In genomic region chr18:3747176-3747973, GRCh38 we compare ENCODE assay signal across 13 cellular contexts.
DNase-seq lines count a peak whose midpoint lies in the region; ATAC-seq and TF ChIP-seq lines count a peak whose summit lies in the region.
"Had no signal": no experiment of that assay in that cellular context is flagged by ENCODE, and none has a peak within 500 bp of the region (broad histone marks: within the 10 kb centered on the region; RNA-seq: fewer than 3 reads in every experiment).

No MANE protein-coding gene starts in this region.

- no peaks in the 10 kb centered on the region for H3K9me3 ChIP-seq in upper lobe of left lung

- ATAC-seq in Right ventricle myocardium superior (ENCODE audit: poor library complexity) = peak; percentile 39
- no peak for ATAC-seq in Right ventricle myocardium inferior
- ATAC-seq in foreskin keratinocyte = no peak
- ATAC-seq in upper lobe of left lung (ENCODE audit: low FRiP score in 2 of 2) = peak in 1 of 2 donors; percentile 85
- ATAC-seq: activated CD8-positive, alpha-beta T cell treated with anti-CD3 and anti-CD28 coated beads, Interleukin-2, amount 10 ng/mL, durations not matched to agents 7 days and 5 days; activated naive CD4-positive, alpha-beta T cell treated with anti-CD3 and anti-CD28 coated beads, Interleukin-2, amount 50 U/mL, for 72 hours had no signal

- peak in 2 of 4 donors; percentile 43 to 77 for TF ChIP-seq EP300 in upper lobe of left lung (IDR thresholded peaks at IDR 0.05)

- 48 to 61% methylated on average over 14 of the region's 14 CpGs for WGBS in upper lobe of left lung, 2 donors

- no peak for TF ChIP-seq POLR2A in upper lobe of left lung (IDR thresholded peaks at IDR 0.05)

- H3K4me3 ChIP-seq in WI38 (ENCODE audit: low read depth, low read length) = peak overlapping the region; percentile 28; the same call in 1 of the 2 replicates
- H3K4me3 ChIP-seq in upper lobe of left lung = no peak overlapping the region

- DNase-seq in Right ventricle myocardium superior (no peak), Right ventricle myocardium inferior (ENCODE audit: missing footprints) (no peak), foreskin keratinocyte (peak; percentile 7 to 11), upper lobe of left lung (peak in 1 of 2 donors; percentile 45), NCI-H446 (lab: John Stamatoyannopoulos, UW) (no peak), T-helper 9 cell (no peak), RKO (ENCODE audit: low spot score) (no peak)
- DNase-seq: 8988T; activated CD8-positive, alpha-beta T cell treated with anti-CD3 and anti-CD28 coated beads, Interleukin-2, amount 10 ng/mL, durations not matched to agents 7 days and 5 days; hippocampal formation; NCI-H1417 had no signal

- H3K27ac ChIP-seq in foreskin keratinocyte = no peak overlapping the region
- peak overlapping the region; percentile 24 to 52 (median 43) for H3K27ac ChIP-seq in upper lobe of left lung

- H3K4me1 ChIP-seq in foreskin keratinocyte (no peaks in the 10 kb centered on the region), upper lobe of left lung (peaks cover 0 to 3% (median 0%) of the 10 kb centered on the region in 4 donors)

- intact Hi-C loops in Right ventricle myocardium superior (cut with DNase I) (no loop called here), Right ventricle myocardium inferior (cut with DNase I) (no loop called here)

- no peaks in the 10 kb centered on the region for H3K27me3 ChIP-seq in foreskin keratinocyte
- H3K27me3 ChIP-seq in upper lobe of left lung = no peaks in the 10 kb centered on the region

- TF ChIP-seq CTCF in WI38 (IDR thresholded peaks at IDR 0.05; ENCODE audit: low read depth, low read length) (no peak), foreskin keratinocyte (conservative IDR thresholded peaks at IDR 0.05) (no peak), upper lobe of left lung (IDR thresholded peaks at IDR 0.05) (no peak)

- H3K36me3 ChIP-seq in upper lobe of left lung = no peaks in the 10 kb centered on the region

Comparison
In these comparisons a context has a peak if more than half of its experiments do, and no peak if none do; other contexts are left out.
1. DNase-seq: peak in foreskin keratinocyte (2 of 2); none in Right ventricle myocardium superior (single experiment), Right ventricle myocardium inferior (single experiment), NCI-H446 (0 of 2), T-helper 9 cell (single experiment) and RKO (single experiment).